In genomic region chr9:967436-967835, GRCh38 we compare ENCODE assay signal across 19 cellular contexts. TPM values are rescaled to one million over a fixed set of nuclear protein-coding genes. Genes with fewer than 3 reads are reported as not detected.
DNase-seq lines count a peak whose midpoint lies in the region; ATAC-seq, FAIRE-seq and TF ChIP-seq lines count a peak whose summit lies in the region.
"Had no signal": no experiment of that assay in that cellular context is flagged by ENCODE, and none has a peak within 500 bp of the region (broad histone marks: within the 10 kb centered on the region; RNA-seq: fewer than 3 reads in every experiment).

No MANE protein-coding gene starts in this region.

- H3K27ac ChIP-seq in OCI-LY3 (ENCODE audit: low read length) (no peak overlapping the region), iPS-18a (ENCODE audit: low read length) (no peak overlapping the region), Karpas-422 (ENCODE audit: low read length) (no peak overlapping the region)
- H3K27ac ChIP-seq: prostate gland had no signal

- H3K4me3 Mint-ChIP-seq in Caco-2 (ENCODE audit: unreplicated experiment) (peak overlapping the region; percentile 72), HFFc6 (peak overlapping the region; percentile 56; the same call in 1 of the 2 replicates)
- H3K4me3 Mint-ChIP-seq: activated CD4-positive, alpha-beta T cell treated with anti-CD3 and anti-CD28 coated beads for 36 hours; activated naive CD8-positive, alpha-beta T cell treated with anti-CD3 and anti-CD28 coated beads, Interleukin-2, amount 10 ng/mL, durations not matched to agents 7 days and 5 days; T-helper 1 cell treated with Interleukin-12 subunit alpha and Interleukin-12 subunit beta and Interleukin-4 antibody, amounts not matched to agents 30 μg/mL and 1 μg/mL, for 36 hours had no signal

- no peak for ATAC-seq in GM18909 (IDR thresholded peaks at IDR 0.05; ENCODE audit: poor library complexity, unreplicated experiment)
- ATAC-seq: activated CD4-positive, alpha-beta T cell treated with anti-CD3 and anti-CD28 coated beads for 36 hours had no signal

- no peaks in the 10 kb centered on the region for H4K20me1 ChIP-seq in OCI-LY3 (ENCODE audit: insufficient read depth, low read length)
- H4K20me1 ChIP-seq in Karpas-422 (ENCODE audit: insufficient read depth, low read depth, low read length) = no peaks in the 10 kb centered on the region

- H2AFZ ChIP-seq in OCI-LY3 (ENCODE audit: low read depth, low read length) = peak overlapping the region; percentile 51; the same call in 1 of the 2 replicates
- H2AFZ ChIP-seq in Karpas-422 (ENCODE audit: low read length) = no peak overlapping the region

- H3K9me3 Mint-ChIP-seq in Caco-2 (ENCODE audit: unreplicated experiment) = no peaks in the 10 kb centered on the region
- no peaks in the 10 kb centered on the region for H3K9me3 Mint-ChIP-seq in HFFc6
- H3K9me3 Mint-ChIP-seq: activated naive CD8-positive, alpha-beta T cell treated with anti-CD3 and anti-CD28 coated beads, Interleukin-2, amount 10 ng/mL, durations not matched to agents 7 days and 5 days; T-helper 1 cell treated with Interleukin-12 subunit alpha and Interleukin-12 subunit beta and Interleukin-4 antibody, amounts not matched to agents 30 μg/mL and 1 μg/mL, for 36 hours had no signal

- POLR2A ChIA-PET in Caco-2 (lab: Charles Lee) = no interaction called here

- H3K4me1 Mint-ChIP-seq in Caco-2 (ENCODE audit: low read depth, unreplicated experiment) (no peaks in the 10 kb centered on the region), HFFc6 (ENCODE audit: low read depth) (peaks cover 9% of the 10 kb centered on the region)

- H3K4me3 ChIP-seq in Caco-2 (ENCODE audit: low read depth, low read length) = no peak overlapping the region
- peak overlapping the region; percentile 76 for H3K4me3 ChIP-seq in OCI-LY3 (ENCODE audit: low read length)
- peak overlapping the region; percentile 51 for H3K4me3 ChIP-seq in iPS-18a (ENCODE audit: low read length)
- no peak overlapping the region for H3K4me3 ChIP-seq in Karpas-422 (ENCODE audit: low read length)
- H3K4me3 ChIP-seq: prostate gland had no signal

- H3K9me2 ChIP-seq in Karpas-422 (replicated peaks; ENCODE audit: insufficient read depth, low read length) = no peaks in the 10 kb centered on the region

- no peak for TF ChIP-seq CTCF in Caco-2 (IDR thresholded peaks at IDR 0.05; ENCODE audit: insufficient read depth in 1 of 2, low read depth in 1 of 2, low read length in 1 of 2, severe bottlenecking in 1 of 2, unreplicated experiment in 1 of 2)
- TF ChIP-seq CTCF in HFFc6 (IDR thresholded peaks at IDR 0.05) = no peak
- TF ChIP-seq CTCF in OCI-LY3 (IDR thresholded peaks at IDR 0.05; ENCODE audit: low read depth, low read length) = no peak

- CTCF ChIA-PET in Caco-2 (lab: Charles Lee) = interaction anchor here (0.5 kb wide), 1 partner anchor 163 kb away, joined by 3 read pairs; no protein-coding TSS in a partner anchor

- H3K36me3 ChIP-seq in Caco-2 (ENCODE audit: control insufficient read depth, insufficient read depth, low read length) = no peaks in the 10 kb centered on the region
- no peaks in the 10 kb centered on the region for H3K36me3 ChIP-seq in OCI-LY3 (replicated peaks; ENCODE audit: low read depth, low read length)
- H3K36me3 ChIP-seq in iPS-18a (ENCODE audit: control insufficient read depth, low read depth, low read length) = no peaks in the 10 kb centered on the region
- no peaks in the 10 kb centered on the region for H3K36me3 ChIP-seq in Karpas-422 (ENCODE audit: insufficient read depth, low read length)
- H3K36me3 ChIP-seq: prostate gland had no signal

- intact Hi-C loops in Caco-2 (cut with micrococcal nuclease; ENCODE audit: unreplicated experiment) = no loop called here

- no peaks in the 10 kb centered on the region for H3K79me2 ChIP-seq in OCI-LY3 (ENCODE audit: low read length)
- H3K79me2 ChIP-seq in Karpas-422 (ENCODE audit: low read length) = no peaks in the 10 kb centered on the region

- H3K4me1 ChIP-seq in Caco-2 (no peaks in the 10 kb centered on the region), OCI-LY3 (ENCODE audit: low read length) (peaks cover 14% of the 10 kb centered on the region; the same call in 1 of the 2 replicates), iPS-18a (ENCODE audit: control insufficient read depth, low read depth, low read length) (peaks cover 17% of the 10 kb centered on the region), Karpas-422 (ENCODE audit: low read length) (no peaks in the 10 kb centered on the region)
- H3K4me1 ChIP-seq: prostate gland had no signal

- H3K27me3 Mint-ChIP-seq in Caco-2 (ENCODE audit: insufficient read depth, unreplicated experiment) (peaks cover 5% of the 10 kb centered on the region), HFFc6 (ENCODE audit: insufficient read depth) (peaks cover 34% of the 10 kb centered on the region)

- BruUV-seq in Caco-2 (replicated peaks; lab: Mats Ljungman, UMichigan) = no TSS peak

- H3K36me3 Mint-ChIP-seq in Caco-2 (ENCODE audit: insufficient read depth, unreplicated experiment) (no peaks in the 10 kb centered on the region), HFFc6 (ENCODE audit: low read depth) (no peaks in the 10 kb centered on the region)

- H3K9me3 ChIP-seq in Caco-2 = no peaks in the 10 kb centered on the region
- no peaks in the 10 kb centered on the region for H3K9me3 ChIP-seq in OCI-LY3 (ENCODE audit: insufficient read depth, low read length)
- no peaks in the 10 kb centered on the region for H3K9me3 ChIP-seq in iPS-18a (ENCODE audit: control insufficient read depth, low read depth, low read length)
- H3K9me3 ChIP-seq in Karpas-422 (ENCODE audit: low read length) = no peaks in the 10 kb centered on the region
- H3K9me3 ChIP-seq: prostate gland had no signal

- H3K27ac Mint-ChIP-seq in Caco-2 (ENCODE audit: unreplicated experiment) (peak overlapping the region; percentile 42), HFFc6 (no peak overlapping the region)
- H3K27ac Mint-ChIP-seq: activated naive CD8-positive, alpha-beta T cell treated with anti-CD3 and anti-CD28 coated beads, Interleukin-2, amount 10 ng/mL, durations not matched to agents 7 days and 5 days; T-helper 1 cell treated with Interleukin-12 subunit alpha and Interleukin-12 subunit beta and Interleukin-4 antibody, amounts not matched to agents 30 μg/mL and 1 μg/mL, for 36 hours had no signal

- DNase-seq in Caco-2 (no peak), HFFc6 (no peak), GM12892 (ENCODE audit: insufficient read length) (no peak), Karpas-422 (no peak)
- DNase-seq in activated CD4-positive, alpha-beta T cell treated with anti-CD3 and anti-CD28 coated beads, Interleukin-2, amount 50 U/mL, for 1 hour = no peak
- DNase-seq: activated naive CD8-positive, alpha-beta T cell treated with anti-CD3 and anti-CD28 coated beads, Interleukin-2, amount 10 ng/mL, durations not matched to agents 7 days and 5 days; AML-193; central memory CD4-positive, alpha-beta T cell; foreskin melanocyte; MM.1S; NCI-H446 treated with DMSO at 0.1 percent for 48 hours had no signal

- H3K27me3 ChIP-seq in Caco-2 (replicated peaks; ENCODE audit: control insufficient read depth, insufficient read depth, low read length) = no peaks in the 10 kb centered on the region; the same call in 1 of the 2 replicates
- H3K27me3 ChIP-seq in OCI-LY3 (ENCODE audit: low read depth, low read length) = peaks cover 32% of the 10 kb centered on the region
- peaks cover 91% of the 10 kb centered on the region for H3K27me3 ChIP-seq in iPS-18a (ENCODE audit: control insufficient read depth, insufficient read depth, low read length)
- H3K27me3 ChIP-seq in Karpas-422 (ENCODE audit: low read length) = no peaks in the 10 kb centered on the region

- FAIRE-seq in GM12892 (lab: Jason Lieb, UNC) = no peak
- FAIRE-seq: keratinocyte had no signal

- H3K4me2 ChIP-seq in OCI-LY3 (ENCODE audit: low read length) (peak overlapping the region; percentile 74), Karpas-422 (ENCODE audit: low read depth, low read length, poor library complexity, severe bottlenecking) (no peak overlapping the region)

- TF ChIP-seq POLR2A in GM12892 (IDR thresholded peaks at IDR 0.05; ENCODE audit: low read depth, low read length) = no peak

- H3K9ac ChIP-seq in OCI-LY3 (ENCODE audit: low read length) (peak overlapping the region; percentile 29; the same call in 1 of the 2 replicates), iPS-18a (ENCODE audit: low read length) (peak overlapping the region; percentile 28), Karpas-422 (ENCODE audit: low read length) (no peak overlapping the region)

RNA-seq across cellular contexts. Expression of gene DMRT3, which starts 9.0 kb away (rescaled TPM):
- not detected in 2 replicates for total RNA-seq in Caco-2 (2022)
- not detected for total RNA-seq in HFFc6 (2021; fragmentation: NEBNext Ultra II Directional; extraction: Animal tissue kit (Norgen Biotek cat#: 25700))
- polyA plus RNA-seq in GM12892 (2012; ENCODE audit: missing spikeins) = not detected
- not detected in 2 replicates for total RNA-seq in Karpas-422 (2014; rRNA removed; shearing (Covaris generic); ENCODE audit: low replicate concordance)
- total RNA-seq: activated CD4-positive, alpha-beta T cell treated with anti-CD3 and anti-CD28 coated beads for 36 hours; activated naive CD8-positive, alpha-beta T cell treated with anti-CD3 and anti-CD28 coated beads, Interleukin-2, amount 10 ng/mL, durations not matched to agents 7 days and 5 days; RPMI7951 had no signal
- polyA plus RNA-seq: keratinocyte had no signal

Comparison
In these comparisons a context has a peak if more than half of its experiments do, and no peak if none do; other contexts are left out.
1. H3K4me3 ChIP-seq: peak in OCI-LY3 (single experiment) and iPS-18a (single experiment); none in Caco-2 (single experiment) and Karpas-422 (single experiment).